8 cellular contexts compared by ENCODE assay signal in the genomic region with DNA sequence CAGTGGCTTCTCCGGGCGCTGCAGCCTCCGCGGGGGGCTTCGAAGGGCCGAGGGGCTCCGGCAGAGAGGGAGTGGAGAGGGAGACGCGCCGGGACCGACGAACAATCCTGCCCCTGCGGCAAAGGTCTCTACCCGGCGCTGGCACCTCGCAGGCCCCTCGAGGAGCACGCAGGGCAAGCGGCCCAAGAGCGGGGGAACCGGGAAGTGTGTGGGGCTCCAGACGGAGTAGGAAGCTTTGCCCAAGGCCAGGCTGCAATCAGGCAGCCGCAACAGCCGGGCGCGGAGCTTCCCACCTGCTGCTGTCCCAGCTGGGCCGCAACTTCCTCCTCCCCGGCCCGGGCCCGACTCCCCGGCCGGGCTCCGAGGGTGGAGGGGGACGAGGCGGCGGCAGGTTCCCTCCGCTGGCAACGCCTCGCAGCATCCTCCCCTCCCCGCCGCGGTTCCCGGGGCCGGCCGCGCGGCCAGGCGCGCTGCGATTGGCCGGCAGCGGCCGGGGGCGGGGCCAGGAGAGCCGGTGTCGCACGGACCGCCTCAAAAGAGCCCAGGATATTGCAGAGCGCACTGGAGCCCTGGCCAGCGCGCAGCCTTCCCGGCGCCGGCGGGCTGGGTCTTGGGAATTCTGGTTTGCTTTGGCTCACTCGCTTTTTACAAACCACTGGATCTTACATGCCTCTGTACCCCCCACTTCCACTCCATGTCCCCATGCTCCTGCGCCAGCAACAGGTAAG. TPM values are rescaled to one million over a fixed set of nuclear protein-coding genes. Genes with fewer than 3 reads are reported as not detected.
DNase-seq lines count a peak whose midpoint lies in the region; ATAC-seq and TF ChIP-seq lines count a peak whose summit lies in the region.

TSS of gene KCNJ2 (plus strand) at position 554 of the 728 bp plus-strand sequence. CDS start 5,508 bp downstream, outside the sequence.

- no peaks in the 10 kb centered on the region for H4K20me1 ChIP-seq in OCI-LY7 (ENCODE audit: insufficient read depth, low read length)

- whole genome bisulfite sequencing in HUES64: under 1% methylated on average over 67 of the region's 67 CpGs

- DNase-seq in DMS153 treated with DMSO at 0.1 percent for 48 hours (lab: John Stamatoyannopoulos, UW; ENCODE audit: unreplicated experiment) (peak; percentile 87), OCI-LY7 (ENCODE audit: low spot score) (peak; percentile 87), glutamatergic neuron (peak; percentile 92), upper lobe of right lung (peak; percentile 97)

- H3K36me3 Mint-ChIP-seq in activated naive CD4-positive, alpha-beta T cell treated with anti-CD3 and anti-CD28 coated beads, Interleukin-2, amount 50 U/mL, for 24 hours: no peaks in the 10 kb centered on the region
- H3K36me3 Mint-ChIP-seq in glutamatergic neuron (ENCODE audit: unreplicated experiment): no peaks in the 10 kb centered on the region

- intact Hi-C loops in OCI-LY7 (cut with micrococcal nuclease; ENCODE audit: unreplicated experiment): loop anchor here (1.0 to 10.0 kb wide), 3 partner anchors 600 to 844 kb away; partner anchors contain the start of genes ABCA5 and MAP2K6
- intact Hi-C loops in upper lobe of right lung (cut with DNase I): no loop called here

- no peaks in the 10 kb centered on the region for H3K9me2 ChIP-seq in OCI-LY7 (ENCODE audit: insufficient read depth, low read length)

- TF ChIP-seq CTCF in OCI-LY7 (conservative IDR thresholded peaks at IDR 0.05; ENCODE audit: low read length) (no peak), glutamatergic neuron (IDR thresholded peaks at IDR 0.05; ENCODE audit: partially characterized antibody, unreplicated experiment) (no peak), neutrophil (IDR thresholded peaks at IDR 0.05) (peak; percentile 51), upper lobe of right lung (IDR thresholded peaks at IDR 0.05) (no peak)

- no peak within 1 kb of the TSS for H3K27ac Mint-ChIP-seq in activated naive CD4-positive, alpha-beta T cell treated with anti-CD3 and anti-CD28 coated beads, Interleukin-2, amount 50 U/mL, for 24 hours
- peak within 1 kb of the TSS; percentile 56 for H3K27ac Mint-ChIP-seq in glutamatergic neuron (ENCODE audit: unreplicated experiment)

- no peaks in the 10 kb centered on the region for H3K9me3 Mint-ChIP-seq in activated naive CD4-positive, alpha-beta T cell treated with anti-CD3 and anti-CD28 coated beads, Interleukin-2, amount 50 U/mL, for 24 hours
- peaks cover 11% of the 10 kb centered on the region for H3K9me3 Mint-ChIP-seq in glutamatergic neuron (ENCODE audit: unreplicated experiment)

- ATAC-seq in GM21528 (IDR thresholded peaks at IDR 0.05; ENCODE audit: low FRiP score, unreplicated experiment) (peak; percentile 98), upper lobe of right lung (peak; percentile 97)

- H3K79me2 ChIP-seq in OCI-LY7 (ENCODE audit: insufficient read depth, low read depth, low read length): no peaks in the 10 kb centered on the region

- BruUV-seq in OCI-LY7 (replicated peaks; lab: Mats Ljungman, UMichigan): no TSS peak

- peaks cover 54% of the 10 kb centered on the region for H3K27me3 Mint-ChIP-seq in activated naive CD4-positive, alpha-beta T cell treated with anti-CD3 and anti-CD28 coated beads, Interleukin-2, amount 50 U/mL, for 24 hours
- peaks cover 10% of the 10 kb centered on the region for H3K27me3 Mint-ChIP-seq in glutamatergic neuron (ENCODE audit: unreplicated experiment)

- H3K4me1 ChIP-seq in HUES64 (ENCODE audit: insufficient read depth, low read length) (peaks cover 22% of the 10 kb centered on the region), OCI-LY7 (ENCODE audit: insufficient read depth, low read length, poor library complexity, severe bottlenecking) (peaks cover 14% of the 10 kb centered on the region), neutrophil (ENCODE audit: control insufficient read depth in 1 of 2, insufficient read depth in 1 of 2, low read depth in 1 of 2, low read length in 1 of 2) (peaks cover 54 to 60% of the 10 kb centered on the region in 2 experiments), upper lobe of right lung (peaks cover 9% of the 10 kb centered on the region)

- H3K4me3 ChIP-seq in HUES64 (ENCODE audit: low read length) (peak within 1 kb of the TSS; percentile 92), OCI-LY7 (ENCODE audit: low read depth, low read length, poor library complexity, severe bottlenecking) (peak within 1 kb of the TSS; percentile 61), neutrophil (ENCODE audit: low read depth in 1 of 2, low read length in 1 of 2) (peak within 1 kb of the TSS; percentile 97 to 99), upper lobe of right lung (peak within 1 kb of the TSS; percentile 69)

- CTCF ChIA-PET in OCI-LY7 (lab: Charles Lee; ENCODE audit: unreplicated experiment): interaction anchor here (1.1 kb wide), 1 partner anchor 409 kb away, joined by 3 read pairs; no protein-coding TSS in a partner anchor

- POLR2A ChIA-PET in OCI-LY7 (lab: Charles Lee): interaction anchor here (0.6 to 1.2 kb wide), 3 partner anchors 38 to 617 kb away, joined by 3 to 8 read pairs (median 4); no protein-coding TSS in a partner anchor

- H3K4me3 Mint-ChIP-seq in activated naive CD4-positive, alpha-beta T cell treated with anti-CD3 and anti-CD28 coated beads, Interleukin-2, amount 50 U/mL, for 24 hours: peak within 1 kb of the TSS; percentile 66
- peak within 1 kb of the TSS; percentile 94 for H3K4me3 Mint-ChIP-seq in glutamatergic neuron (ENCODE audit: unreplicated experiment)

- peaks cover 13% of the 10 kb centered on the region for H3K4me1 Mint-ChIP-seq in activated naive CD4-positive, alpha-beta T cell treated with anti-CD3 and anti-CD28 coated beads, Interleukin-2, amount 50 U/mL, for 24 hours
- peaks cover 46% of the 10 kb centered on the region for H3K4me1 Mint-ChIP-seq in glutamatergic neuron (ENCODE audit: low read depth, unreplicated experiment)

- H3K9ac ChIP-seq in HUES64 (ENCODE audit: low read depth, low read length): peak within 1 kb of the TSS; percentile 31

- H3K27me3 ChIP-seq in HUES64 (ENCODE audit: insufficient read depth, low read length): peaks cover 43% of the 10 kb centered on the region
- H3K27me3 ChIP-seq in neutrophil: no peaks in the 10 kb centered on the region
- no peaks in the 10 kb centered on the region for H3K27me3 ChIP-seq in upper lobe of right lung

- H3K4me2 ChIP-seq in OCI-LY7 (ENCODE audit: low read length): peak within 1 kb of the TSS; percentile 69

- peak within 1 kb of the TSS; percentile 61 for H2AFZ ChIP-seq in OCI-LY7 (ENCODE audit: low read length)

- no peaks in the 10 kb centered on the region for H3K9me3 ChIP-seq in HUES64 (ENCODE audit: insufficient read depth, low read depth, low read length)
- no peaks in the 10 kb centered on the region for H3K9me3 ChIP-seq in OCI-LY7 (ENCODE audit: low read length)
- no peaks in the 10 kb centered on the region for H3K9me3 ChIP-seq in neutrophil
- no peaks in the 10 kb centered on the region for H3K9me3 ChIP-seq in upper lobe of right lung

- H3K36me3 ChIP-seq in HUES64 (ENCODE audit: insufficient read depth, low read length) (no peaks in the 10 kb centered on the region), OCI-LY7 (ENCODE audit: insufficient read depth, low read length) (no peaks in the 10 kb centered on the region), neutrophil (no peaks in the 10 kb centered on the region), upper lobe of right lung (no peaks in the 10 kb centered on the region)

- H3K27ac ChIP-seq in HUES64 (ENCODE audit: low read depth, low read length) (no peak within 1 kb of the TSS), OCI-LY7 (ENCODE audit: low read depth, low read length, poor library complexity, severe bottlenecking) (no peak within 1 kb of the TSS), neutrophil (peak within 1 kb of the TSS; percentile 94), upper lobe of right lung (peak within 1 kb of the TSS; percentile 91)

RNA-seq across cellular contexts. Expression of gene KCNJ2, which starts in this region (rescaled TPM):
- polyA plus RNA-seq in HUES64 (2013, experiment 1 of 2): 0.40 TPM
- polyA plus RNA-seq in HUES64 (2013, experiment 2 of 2): 0.32 TPM
- 0.46 and 0.88 TPM in 2 replicates for total RNA-seq in OCI-LY7 (2014; rRNA removed; shearing (Covaris generic))
- total RNA-seq in OCI-LY7 (2022) (0.55 and 0.57 TPM in 2 replicates), glutamatergic neuron (ENCODE audit: unreplicated experiment) (1.3 TPM), upper lobe of right lung (18.1 TPM)

Comparison
In these comparisons a context has a peak if more than half of its experiments do, and no peak if none do; other contexts are left out.
1. Peak in DNase-seq, H3K4me3 ChIP-seq and H3K4me2 ChIP-seq in OCI-LY7; RNA of the gene not detected or under 1 TPM.
2. H3K27ac ChIP-seq: peak in neutrophil (single experiment) and upper lobe of right lung (single experiment); none in HUES64 (single experiment) and OCI-LY7 (single experiment).
3. Peak in every context shown above with its lines, with median percentiles within 50 percentile points of each other: DNase-seq and H3K4me3 ChIP-seq.